8 cellular contexts compared by ENCODE assay signal in the genomic region with DNA sequence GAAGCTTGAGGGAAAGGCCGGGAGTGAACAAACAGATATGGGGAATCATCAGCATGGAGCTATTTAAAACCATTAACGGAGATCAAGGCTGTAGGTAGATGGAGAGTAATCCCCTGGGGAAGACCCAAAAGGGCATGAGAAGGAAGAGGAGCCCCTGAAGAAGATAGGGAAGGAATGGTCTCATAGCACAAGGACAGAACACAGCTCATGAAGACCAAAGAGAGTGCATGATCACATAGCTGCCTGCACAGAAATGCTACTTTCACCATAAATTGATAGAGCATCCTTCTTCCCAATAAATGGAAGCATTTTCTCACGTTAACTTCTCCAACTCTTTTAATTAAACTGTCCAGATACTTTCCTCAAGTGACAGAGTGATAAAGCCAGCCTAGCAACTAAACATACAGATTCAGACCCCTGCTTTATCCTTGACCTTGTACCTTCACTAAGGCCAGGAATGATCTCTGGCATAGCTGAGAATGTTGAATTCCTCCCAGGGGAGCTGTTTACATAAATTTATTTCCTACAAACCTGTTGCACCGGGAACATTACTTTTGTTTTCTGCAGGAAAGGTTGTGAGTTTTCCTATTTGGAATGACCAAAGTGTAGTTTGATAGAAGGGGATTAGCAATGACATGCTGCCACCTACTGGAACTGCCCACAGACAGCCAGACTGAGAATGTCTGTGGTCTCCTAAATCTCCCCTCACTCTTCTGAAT.
A peak's percentile ranks its signal among the peaks of the same experiment; 100 is the strongest.
DNase-seq lines count a peak whose midpoint lies in the region; ATAC-seq and TF ChIP-seq lines count a peak whose summit lies in the region.

No MANE protein-coding gene starts in this region.

- ATAC-seq in GM21723 (IDR thresholded peaks at IDR 0.05; ENCODE audit: unreplicated experiment) (no peak), HG03469 (IDR thresholded peaks at IDR 0.05; ENCODE audit: unreplicated experiment) (no peak)
- no peak for ATAC-seq in effector memory CD8-positive, alpha-beta T cell (replicated peaks)

- peak; percentile 89 for TF ChIP-seq CTCF in chondrocyte (IDR thresholded peaks at IDR 0.05)

- no peak overlapping the region for H3K4me3 Mint-ChIP-seq in chondrocyte (ENCODE audit: unreplicated experiment)
- no peak overlapping the region for H3K4me3 Mint-ChIP-seq in effector memory CD8-positive, alpha-beta T cell

- H3K4me1 Mint-ChIP-seq in chondrocyte (ENCODE audit: low read depth), result no peaks in the 10 kb centered on the region
- H3K4me1 Mint-ChIP-seq in effector memory CD8-positive, alpha-beta T cell (ENCODE audit: low read depth in 2 of 2), result no peaks in the 10 kb centered on the region

- H3K27me3 Mint-ChIP-seq in chondrocyte (ENCODE audit: low read depth), result no peaks in the 10 kb centered on the region
- H3K27me3 Mint-ChIP-seq in effector memory CD8-positive, alpha-beta T cell, result no peaks in the 10 kb centered on the region

- no peaks in the 10 kb centered on the region for H3K9me3 Mint-ChIP-seq in chondrocyte (ENCODE audit: low read depth)
- no peaks in the 10 kb centered on the region for H3K9me3 Mint-ChIP-seq in effector memory CD8-positive, alpha-beta T cell

- no peaks in the 10 kb centered on the region for H3K36me3 Mint-ChIP-seq in chondrocyte (ENCODE audit: low read depth)
- peaks cover 1% of the 10 kb centered on the region for H3K36me3 Mint-ChIP-seq in effector memory CD8-positive, alpha-beta T cell (ENCODE audit: insufficient read depth)

- DNase-seq in SHP77 (lab: John Stamatoyannopoulos, UW), result peak; percentile 11 to 33
- no peak for DNase-seq in SHP77 treated with DMSO at 0.1 percent for 48 hours (lab: John Stamatoyannopoulos, UW)
- peak; percentile 60 for DNase-seq in NCI-H345 (lab: John Stamatoyannopoulos, UW)
- DNase-seq in chondrocyte (ENCODE audit: low spot score), result no peak
- DNase-seq in lung microvascular endothelial cell (ENCODE audit: low read depth in 2 of 2), result peak; percentile 38 to 71
- DNase-seq in effector memory CD8-positive, alpha-beta T cell, result no peak

- H3K27ac Mint-ChIP-seq in chondrocyte (ENCODE audit: unreplicated experiment), result no peak overlapping the region
- no peak overlapping the region for H3K27ac Mint-ChIP-seq in effector memory CD8-positive, alpha-beta T cell

Comparison
In these comparisons a context has a peak if more than half of its experiments do, and no peak if none do; other contexts are left out.
1. DNase-seq: peak in SHP77 (2 of 2), NCI-H345 (single experiment) and lung microvascular endothelial cell (2 of 2); none in SHP77 treated with DMSO at 0.1 percent for 48 hours (single experiment), chondrocyte (single experiment) and effector memory CD8-positive, alpha-beta T cell (0 of 3).